ENCODE assay signal across 1 cellular context in genomic region chr16:4801962-4802658, GRCh38.
TF ChIP-seq lines count a peak whose summit lies in the region.

TSS of gene ROGDI (minus strand) at chr16:4802633. CDS start at chr16:4802571, 62 bp downstream.

TF ChIP-seq in K562, 482 proteins besides CTCF, POLR2A, EP300 and RAD21 (continued from another document):
- TF ChIP-seq JUNB (CRISPR knock-in tag; conservative IDR thresholded peaks at IDR 0.05) (no peak), POLR2B (IDR thresholded peaks at IDR 0.05; ENCODE audit: low read depth, partially characterized antibody) (no peak), SNIP1 (IDR thresholded peaks at IDR 0.05; ENCODE audit: low read depth) (no peak)
